Comparison of ENCODE assay signal across 9 cellular contexts in the genomic region with DNA sequence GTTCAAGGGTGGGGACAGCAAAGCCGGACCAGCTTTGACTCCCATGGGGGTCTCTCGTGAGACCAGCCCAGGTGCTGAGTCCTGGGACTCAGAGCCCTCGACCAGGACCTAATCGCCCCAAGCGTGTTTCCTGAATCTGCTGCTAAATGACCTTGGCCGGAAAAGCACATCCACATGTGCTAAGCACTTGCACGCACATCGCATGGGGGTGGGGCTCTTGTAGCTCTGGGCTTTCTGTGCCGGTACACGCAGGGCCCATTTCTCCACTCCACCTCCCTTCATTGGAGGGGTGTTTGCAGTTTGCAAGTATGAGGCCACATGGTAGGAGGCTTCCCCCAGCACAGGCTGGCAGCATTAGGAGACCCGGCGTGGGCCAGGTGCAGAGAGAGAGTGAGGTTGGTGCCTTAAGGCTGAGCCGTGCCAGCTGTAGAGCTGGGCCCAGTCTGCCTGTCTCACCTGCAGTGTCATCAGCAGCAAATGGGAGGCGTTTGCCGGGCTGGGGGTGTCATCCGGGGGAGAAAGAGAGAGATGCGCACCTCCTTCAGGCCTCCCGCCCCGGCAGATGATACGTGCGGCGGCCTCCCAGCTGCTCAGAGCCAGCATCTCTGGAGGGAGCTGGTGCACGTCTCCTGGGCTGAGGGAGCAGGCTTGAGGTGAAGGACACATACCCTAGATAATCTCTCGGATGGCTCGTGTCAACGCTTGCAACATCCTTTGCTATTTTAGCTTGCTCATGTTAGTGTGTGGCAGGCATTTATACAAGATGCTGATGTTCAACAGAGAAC. TPM values are rescaled to one million over a fixed set of nuclear protein-coding genes. Genes with fewer than 3 reads are reported as not detected.
DNase-seq lines count a peak whose midpoint lies in the region; ATAC-seq and TF ChIP-seq lines count a peak whose summit lies in the region.
"Had no signal": no experiment of that assay in that cellular context is flagged by ENCODE, and none has a peak within 500 bp of the region (broad histone marks: within the 10 kb centered on the region; RNA-seq: fewer than 3 reads in every experiment).

No MANE protein-coding gene starts in this region.

- intact Hi-C loops in prostate gland (cut with DNase I) = loop anchor here (10.0 kb wide), 2 partner anchors 227 to 1297 kb away; no protein-coding TSS in a partner anchor

- H3K27ac ChIP-seq in prostate gland (peak overlapping the region; percentile 23 to 45), neuronal stem cell (replicated peaks; ENCODE audit: low read length) (no peak overlapping the region)

- peaks cover 2% of the 10 kb centered on the region for H3K79me1 ChIP-seq in neuronal stem cell (ENCODE audit: low read depth, low read length)

- no peak overlapping the region for H3K4ac ChIP-seq in neuronal stem cell (ENCODE audit: low read length)

- WGBS in prostate gland = 64% methylated on average over 21 of the region's 26 CpGs
- WGBS in neuronal stem cell (ENCODE audit: extremely low coverage in 2 of 2, insufficient read length in 2 of 2, insufficient replicate concordance in 1 of 2), 2 donors = no CpG with 5 or more reads among the region's 26 CpGs

- H3K27me3 ChIP-seq in prostate gland (replicated peaks; ENCODE audit: insufficient read depth) = no peaks in the 10 kb centered on the region
- H3K27me3 ChIP-seq in neuronal stem cell (ENCODE audit: control insufficient read depth in 3 of 3, insufficient read depth in 3 of 3, low read depth in 1 of 3, low read length in 3 of 3) = no peaks in the 10 kb centered on the region

- H3K23ac ChIP-seq in neuronal stem cell (ENCODE audit: low read depth, low read length, poor library complexity) = no peak overlapping the region

- H4K8ac ChIP-seq in neuronal stem cell (ENCODE audit: low read depth, low read length) = no peak overlapping the region

- H3K36me3 ChIP-seq in prostate gland (no peaks in the 10 kb centered on the region), neuronal stem cell (replicated peaks in 1 of 2; ENCODE audit: control insufficient read depth in 2 of 2, insufficient read depth in 2 of 2, low read length in 2 of 2) (peaks cover 1 to 9% of the 10 kb centered on the region in 2 donors)

- no peak overlapping the region for H2AK5ac ChIP-seq in neuronal stem cell (ENCODE audit: low read depth, low read length)

- H3K9me3 ChIP-seq in prostate gland (no peaks in the 10 kb centered on the region), neuronal stem cell (replicated peaks in 1 of 2; ENCODE audit: control insufficient read depth in 2 of 2, insufficient read depth in 1 of 2, low read depth in 1 of 2, low read length in 2 of 2) (no peaks in the 10 kb centered on the region)

- TF ChIP-seq POLR2A in prostate gland (IDR thresholded peaks at IDR 0.05) = no peak

- no peak for TF ChIP-seq CTCF in prostate gland (IDR thresholded peaks at IDR 0.05)

- no peak overlapping the region for H2AFZ ChIP-seq in neuronal stem cell (ENCODE audit: low read length)

- H3K18ac ChIP-seq in neuronal stem cell (ENCODE audit: low read length) = no peak overlapping the region

- no peak overlapping the region for H3K4me2 ChIP-seq in neuronal stem cell (ENCODE audit: insufficient read depth, low read length, poor library complexity, severe bottlenecking)

- H3K4me3 ChIP-seq in prostate gland (no peak overlapping the region), neuronal stem cell (ENCODE audit: low read length in 2 of 2) (no peak overlapping the region)
- H3K4me3 ChIP-seq: lung had no signal

- H3K9ac ChIP-seq in neuronal stem cell (ENCODE audit: low read depth, low read length, poor library complexity) = no peak overlapping the region

- no peak overlapping the region for H4K91ac ChIP-seq in neuronal stem cell (ENCODE audit: low read depth, low read length, poor library complexity)

- no peak overlapping the region for H2BK120ac ChIP-seq in neuronal stem cell (ENCODE audit: low read depth, low read length)

- no peak overlapping the region for H2BK15ac ChIP-seq in neuronal stem cell (ENCODE audit: low read length)

- ATAC-seq in GM21390 (IDR thresholded peaks at IDR 0.05; ENCODE audit: unreplicated experiment) = peak; percentile 43
- ATAC-seq in HG03342 (IDR thresholded peaks at IDR 0.05; ENCODE audit: unreplicated experiment) = no peak

- no peaks in the 10 kb centered on the region for H3K4me1 ChIP-seq in prostate gland (replicated peaks)
- H3K4me1 ChIP-seq in neuronal stem cell (ENCODE audit: control insufficient read depth in 2 of 2, insufficient read depth in 1 of 2, low read depth in 1 of 2, low read length in 2 of 2) = no peaks in the 10 kb centered on the region

- DNase-seq in T follicular helper cell (ENCODE audit: low read depth) = peak; percentile 64
- peak; percentile 17 for DNase-seq in activated naive CD8-positive, alpha-beta T cell treated with anti-CD3 and anti-CD28 coated beads, Interleukin-2, amount 50 U/mL, for 16 hours (ENCODE audit: low read depth, low spot score)
- no peak for DNase-seq in prostate gland (ENCODE audit: low spot score)
- DNase-seq in neuronal stem cell (ENCODE audit: low spot score) = no peak
- DNase-seq in medulla oblongata (ENCODE audit: extremely low spot score) = no peak
- no peak for DNase-seq in amniotic stem cell (lab: John Stamatoyannopoulos, UW)

- no peak overlapping the region for H2BK12ac ChIP-seq in neuronal stem cell (ENCODE audit: low read length)

- no peak overlapping the region for H2BK5ac ChIP-seq in neuronal stem cell (ENCODE audit: low read length)

- no peak overlapping the region for H3K14ac ChIP-seq in neuronal stem cell (ENCODE audit: low read length)

RNA-seq across cellular contexts. Expression of gene CLCN4, which starts 45.2 kb away (rescaled TPM):
- 10 to 100 TPM in 1 of 2 donors, under 1 TPM in 1; 0.50 to 15.3 TPM for total RNA-seq in prostate gland
- 4.4 TPM for polyA plus RNA-seq in neuronal stem cell (2013, experiment 1 of 2)
- 4.3 TPM for polyA plus RNA-seq in neuronal stem cell (2013, experiment 2 of 2)

Comparison
In these comparisons a context has a peak if more than half of its experiments do, and no peak if none do; other contexts are left out.
1. DNase-seq: peak in T follicular helper cell (single experiment) and activated naive CD8-positive, alpha-beta T cell treated with anti-CD3 and anti-CD28 coated beads, Interleukin-2, amount 50 U/mL, for 16 hours (single experiment); none in prostate gland (single experiment), neuronal stem cell (single experiment), medulla oblongata (single experiment) and amniotic stem cell (single experiment).